ENCODE assay signal across 9 cellular contexts in the genomic region with DNA sequence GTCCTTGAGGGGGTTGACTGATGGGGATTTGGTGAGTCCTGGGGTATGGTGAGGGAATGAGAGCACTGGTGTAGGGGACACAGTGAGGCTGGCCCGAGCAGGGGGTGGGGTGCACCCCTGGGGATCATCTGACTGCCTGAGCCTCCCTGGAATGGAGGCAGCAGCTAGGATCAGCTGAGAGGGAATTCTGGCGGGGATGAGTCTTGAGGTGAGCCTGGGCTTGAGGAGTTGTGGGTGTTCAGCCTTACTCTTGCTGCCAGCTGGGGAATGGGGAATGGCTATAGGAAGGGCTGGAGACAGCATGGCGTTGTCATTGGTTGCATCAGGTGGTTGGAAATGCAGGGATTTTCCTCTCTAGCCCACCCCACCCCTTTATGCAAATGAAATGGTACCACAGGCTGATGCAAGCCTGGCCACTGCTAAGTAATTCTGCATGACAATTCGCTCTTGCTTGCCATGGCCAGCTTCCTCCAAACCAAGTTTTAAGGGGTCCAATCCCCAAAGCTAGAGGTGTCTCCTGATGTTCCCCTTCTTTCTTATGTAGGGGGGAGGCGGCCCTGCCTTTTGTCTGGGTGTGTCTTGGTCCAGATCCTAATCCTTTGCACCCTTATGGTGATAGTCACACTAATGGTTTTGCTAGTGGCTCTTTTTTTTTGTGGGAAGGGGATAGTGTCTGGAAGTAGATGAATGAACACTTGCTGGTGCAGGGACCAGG. TPM values are rescaled to one million over a fixed set of nuclear protein-coding genes. Genes with fewer than 3 reads are reported as not detected.
DNase-seq lines count a peak whose midpoint lies in the region; ATAC-seq, FAIRE-seq and TF ChIP-seq lines count a peak whose summit lies in the region.
"Had no signal": no experiment of that assay in that cellular context is flagged by ENCODE, and none has a peak within 500 bp of the region (broad histone marks: within the 10 kb centered on the region; RNA-seq: fewer than 3 reads in every experiment).

No MANE protein-coding gene starts in this region.

- H3K27ac ChIP-seq in cingulate gyrus (ENCODE audit: low read depth, low read length) (peak overlapping the region; percentile 54), upper lobe of left lung (peak overlapping the region in 1 of 4 donors; percentile 98)

- WGBS in upper lobe of left lung, 2 donors = 69 to 87% methylated on average over 5 of the region's 5 CpGs

- ATAC-seq in upper lobe of left lung (ENCODE audit: low FRiP score in 2 of 2) = no peak
- ATAC-seq in GM21381 (IDR thresholded peaks at IDR 0.05; ENCODE audit: unreplicated experiment) = no peak
- no peak for ATAC-seq in GM21423 (IDR thresholded peaks at IDR 0.05; ENCODE audit: unreplicated experiment)

- H3K36me3 ChIP-seq in NT2/D1 (ENCODE audit: insufficient read depth, insufficient read length, low read length) (peaks cover 88% of the 10 kb centered on the region), upper lobe of left lung (peaks cover 33 to 78% (median 69%) of the 10 kb centered on the region in 4 donors)
- H3K36me3 ChIP-seq: ovary had no signal

- H3K4me1 ChIP-seq in NT2/D1 (ENCODE audit: insufficient read depth, insufficient read length) (peaks cover 40% of the 10 kb centered on the region), upper lobe of left lung (peaks cover 50 to 55% (median 51%) of the 10 kb centered on the region in 4 donors)

- H3K27me3 ChIP-seq in NT2/D1 (ENCODE audit: insufficient read depth, insufficient read length) (no peaks in the 10 kb centered on the region), upper lobe of left lung (no peaks in the 10 kb centered on the region)
- H3K27me3 ChIP-seq: ovary had no signal

- H3K9me3 ChIP-seq in NT2/D1 (ENCODE audit: insufficient read depth, low read length) = no peaks in the 10 kb centered on the region
- H3K9me3 ChIP-seq in upper lobe of left lung = no peaks in the 10 kb centered on the region
- H3K9me3 ChIP-seq: ovary had no signal

- H3K4me3 ChIP-seq in NT2/D1 (ENCODE audit: insufficient read length, low read depth) (peak overlapping the region; percentile 67), upper lobe of left lung (peak overlapping the region in 1 of 4 donors; percentile 35)

- TF ChIP-seq POLR2A in upper lobe of left lung (IDR thresholded peaks at IDR 0.05) = no peak

- intact Hi-C loops in posterior vena cava (cut with DNase I) = no loop called here

- TF ChIP-seq EP300 in upper lobe of left lung (IDR thresholded peaks at IDR 0.05) = no peak

- peak overlapping the region; percentile 87 for H3K9ac ChIP-seq in NT2/D1 (ENCODE audit: insufficient read length, low read depth)

- DNase-seq in AG09319 (ENCODE audit: extremely low read depth, low read depth) (peak; percentile 93), GM18507 (ENCODE audit: extremely low spot score, insufficient read length, low read depth) (no peak), NT2/D1 (ENCODE audit: low read depth, low spot score) (peak; percentile 82), posterior vena cava (ENCODE audit: low spot score) (peak; percentile 55), upper lobe of left lung (no peak)

- no peak for TF ChIP-seq CTCF in AG09319 (IDR thresholded peaks at IDR 0.05; ENCODE audit: low read depth, low read length)
- no peak for TF ChIP-seq CTCF in upper lobe of left lung (IDR thresholded peaks at IDR 0.05)

- peak; percentile 94 for FAIRE-seq in GM18507 (lab: Jason Lieb, UNC)

RNA-seq across cellular contexts. Expression of a gene that starts 7.5 kb away (rescaled TPM):
- total RNA-seq in posterior vena cava = 100 to 1,000 TPM; 255 to 263 TPM
- 100 to 1,000 TPM; 105 to 203 (median 148) TPM for total RNA-seq in upper lobe of left lung

RNA-seq across cellular contexts. Expression of a gene that starts 18.1 kb away (rescaled TPM):
- total RNA-seq in posterior vena cava (100 to 1,000 TPM in 1 of 2 donors, 10 to 100 TPM in 1; 75.0 to 136 TPM), upper lobe of left lung (10 to 100 TPM in 4 of 6 donors, 1 to 10 TPM in 2; 5.2 to 33.5 (median 17.7) TPM)

RNA-seq across cellular contexts. Expression of a gene that starts 45.6 kb away (rescaled TPM):
- total RNA-seq in posterior vena cava (10 to 100 TPM; 38.7 to 46.1 TPM), upper lobe of left lung (10 to 100 TPM; 12.6 to 38.8 (median 28.0) TPM)

RNA-seq across cellular contexts. Expression of a gene that starts 51.9 kb away (rescaled TPM):
- 10 to 100 TPM; 18.8 to 22.3 TPM for total RNA-seq in posterior vena cava
- 10 to 100 TPM; 19.5 to 27.2 (median 23.7) TPM for total RNA-seq in upper lobe of left lung

Comparison
In these comparisons a context has a peak if more than half of its experiments do, and no peak if none do; other contexts are left out.
1. DNase-seq: peak in AG09319 (single experiment), NT2/D1 (single experiment) and posterior vena cava (single experiment); none in GM18507 (single experiment) and upper lobe of left lung (0 of 2).